ENCODE assay signal across 17 cellular contexts in the genomic region with DNA sequence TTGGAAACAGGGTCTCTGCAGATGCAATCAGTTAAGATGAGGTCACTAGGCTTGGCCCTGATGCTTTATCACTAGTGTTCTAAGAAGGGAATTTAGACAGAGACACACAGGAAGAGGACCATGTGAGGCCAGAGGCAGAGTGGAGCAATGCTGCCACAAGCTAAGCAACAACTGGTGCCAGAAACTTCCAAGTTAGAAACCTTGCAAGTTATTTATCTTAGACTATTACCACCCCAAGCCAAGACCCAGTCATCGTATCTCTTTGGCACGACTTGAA.
A peak's percentile ranks its signal among the peaks of the same experiment; 100 is the strongest.
DNase-seq lines count a peak whose midpoint lies in the region; ATAC-seq, FAIRE-seq and TF ChIP-seq lines count a peak whose summit lies in the region.
"Had no signal": no experiment of that assay in that cellular context is flagged by ENCODE, and none has a peak within 500 bp of the region (broad histone marks: within the 10 kb centered on the region; RNA-seq: fewer than 3 reads in every experiment).

No MANE protein-coding gene starts in this region.

- peaks cover 24% of the 10 kb centered on the region for H3K4me1 ChIP-seq in left ventricle myocardium inferior
- H3K4me1 ChIP-seq in adrenal gland (replicated peaks in 1 of 2), result peaks cover 10 to 14% of the 10 kb centered on the region in 2 donors
- H3K4me1 ChIP-seq in keratinocyte (ENCODE audit: control insufficient read depth, extremely low read depth, insufficient read depth, low read length), result peaks cover 11% of the 10 kb centered on the region
- H3K4me1 ChIP-seq: SJCRH30 had no signal

- intact Hi-C loops in left ventricle myocardium inferior (cut with micrococcal nuclease), result no loop called here
- intact Hi-C loops in Right ventricle myocardium superior (cut with DNase I), result loop anchor here (10.0 kb wide), 1 partner anchor 138 kb away; no protein-coding TSS in a partner anchor
- intact Hi-C loops in adrenal gland (cut with DNase I), result no loop called here

- H2AFZ ChIP-seq in keratinocyte (ENCODE audit: control insufficient read depth, low read length), result no peak overlapping the region

- peak; percentile 32 for FAIRE-seq in keratinocyte (lab: Jason Lieb, UNC)
- FAIRE-seq: HepG2 had no signal

- H3K4me2 ChIP-seq in keratinocyte (ENCODE audit: control insufficient read depth, extremely low read depth, insufficient read depth, low read depth, low read length), result no peak overlapping the region

- H3K9ac ChIP-seq in keratinocyte (ENCODE audit: control insufficient read depth, extremely low read depth, insufficient read depth, low read length), result no peak overlapping the region

- no peaks in the 10 kb centered on the region for H4K20me1 ChIP-seq in keratinocyte (ENCODE audit: control insufficient read depth, extremely low read depth, insufficient read depth, low read length)

- no peak overlapping the region for H3K4me3 ChIP-seq in left ventricle myocardium inferior
- no peak overlapping the region for H3K4me3 ChIP-seq in adrenal gland
- H3K4me3 ChIP-seq in keratinocyte (ENCODE audit: control insufficient read depth in 2 of 3, extremely low read depth in 1 of 3, insufficient read depth in 2 of 3, low read depth in 1 of 3, low read length in 3 of 3), result no peak overlapping the region
- H3K4me3 ChIP-seq: SJCRH30 had no signal

- no peak for TF ChIP-seq POLR2A in adrenal gland (IDR thresholded peaks at IDR 0.05)

- H3K27me3 ChIP-seq in left ventricle myocardium inferior (ENCODE audit: low read depth) (no peaks in the 10 kb centered on the region), adrenal gland (no peaks in the 10 kb centered on the region), keratinocyte (ENCODE audit: control insufficient read depth, extremely low read depth, insufficient read depth, low read length) (no peaks in the 10 kb centered on the region)
- H3K27me3 ChIP-seq: SJCRH30 had no signal

- WGBS in adrenal gland, 4 donors, result 20 to 50% (median 40%) methylated on average over 2 of the region's 2 CpGs

- H3K9me3 ChIP-seq in left ventricle myocardium inferior (replicated peaks) (no peaks in the 10 kb centered on the region), adrenal gland (replicated peaks in 1 of 3) (no peaks in the 10 kb centered on the region), keratinocyte (ENCODE audit: control insufficient read depth, low read depth, low read length) (no peaks in the 10 kb centered on the region)
- H3K9me3 ChIP-seq: SJCRH30 had no signal

- peak overlapping the region; percentile 1 for H3K27ac ChIP-seq in left ventricle myocardium inferior (replicated peaks)
- peak overlapping the region in 2 of 5 donors; percentile 15 to 30 for H3K27ac ChIP-seq in adrenal gland
- no peak overlapping the region for H3K27ac ChIP-seq in keratinocyte (ENCODE audit: control insufficient read depth, insufficient read depth, low read length)
- H3K27ac ChIP-seq: SJCRH30 had no signal

- TF ChIP-seq CTCF in left ventricle myocardium inferior (IDR thresholded peaks at IDR 0.05; ENCODE audit: borderline replicate concordance) (no peak), adrenal gland (IDR thresholded peaks at IDR 0.05) (no peak), keratinocyte (optimal IDR thresholded peaks at IDR 0.05 in 1 of 3, IDR thresholded peaks at IDR 0.05 in 1 of 3, conservative IDR thresholded peaks at IDR 0.05 in 1 of 3; ENCODE audit: extremely low read depth in 1 of 3, insufficient read depth in 2 of 3, low read length in 3 of 3) (no peak)

- no peaks in the 10 kb centered on the region for H3K79me2 ChIP-seq in keratinocyte (ENCODE audit: control insufficient read depth, insufficient read depth, low read length)

- no peaks in the 10 kb centered on the region for H3K9me1 ChIP-seq in keratinocyte (ENCODE audit: control insufficient read depth, extremely low read depth, insufficient read depth, low read length)

- DNase-seq in left ventricle myocardium inferior (no peak), Right ventricle myocardium superior (no peak), adrenal gland (peak in 4 of 7 donors; percentile 20 to 41 (median 34)), keratinocyte (ENCODE audit: low read depth, low spot score) (no peak), DMS 273 treated with DMSO at 0.1 percent for 48 hours (lab: John Stamatoyannopoulos, UW) (no peak)
- DNase-seq: CD4-positive, alpha-beta memory T cell; KG1; NCI-H1417 treated with DMSO at 0.1 percent for 48 hours; NCI-H2029; NCI-H2171 treated with DMSO at 0.1 percent for 48 hours; NCI-H446 treated with DMSO at 0.1 percent for 48 hours; NCI-H748 treated with DMSO at 0.1 percent for 48 hours; OCI-M1; SJCRH30 had no signal

- ATAC-seq in Right ventricle myocardium superior (ENCODE audit: poor library complexity) (no peak), GM21825 (IDR thresholded peaks at IDR 0.05; ENCODE audit: unreplicated experiment) (no peak), HG03097 (IDR thresholded peaks at IDR 0.05; ENCODE audit: low FRiP score, unreplicated experiment) (no peak)
- ATAC-seq: HepG2 had no signal

- H3K36me3 ChIP-seq in left ventricle myocardium inferior (peaks cover 76% of the 10 kb centered on the region), adrenal gland (replicated peaks in 1 of 2) (no peaks in the 10 kb centered on the region), keratinocyte (ENCODE audit: control insufficient read depth in 2 of 2, extremely low read depth in 1 of 2, insufficient read depth in 2 of 2, low read length in 2 of 2) (peaks cover 19 to 22% of the 10 kb centered on the region in 2 experiments)

- dilution Hi-C loops in keratinocyte (cut with MboI; ENCODE audit: extremely low pct_ligation_motif_present, low sequenced_read_pairs), result no loop called here

Comparison
In these comparisons a context has a peak if more than half of its experiments do, and no peak if none do; other contexts are left out.
1. DNase-seq: peak in adrenal gland (4 of 7); none in left ventricle myocardium inferior (single experiment), Right ventricle myocardium superior (single experiment), keratinocyte (single experiment) and DMS 273 treated with DMSO at 0.1 percent for 48 hours (single experiment).